10 cellular contexts compared by ENCODE assay signal in genomic region chr14:68694516-68695235, GRCh38.
DNase-seq lines count a peak whose midpoint lies in the region; ATAC-seq and TF ChIP-seq lines count a peak whose summit lies in the region.
"Had no signal": no experiment of that assay in that cellular context is flagged by ENCODE, and none has a peak within 500 bp of the region (broad histone marks: within the 10 kb centered on the region; RNA-seq: fewer than 3 reads in every experiment).

No MANE protein-coding gene starts in this region.

- no peaks in the 10 kb centered on the region for H4K20me1 ChIP-seq in Karpas-422 (ENCODE audit: insufficient read depth, low read depth, low read length)

- H3K4me1 ChIP-seq in Karpas-422 (ENCODE audit: low read length), result peaks cover 14% of the 10 kb centered on the region
- H3K4me1 ChIP-seq: pancreas had no signal

- H3K36me3 Mint-ChIP-seq in Calu3 (ENCODE audit: insufficient read depth, unreplicated experiment) (peaks cover 3% of the 10 kb centered on the region), osteocyte (ENCODE audit: unreplicated experiment) (no peaks in the 10 kb centered on the region)

- H3K4me1 Mint-ChIP-seq in Calu3 (ENCODE audit: low read depth, unreplicated experiment), result peaks cover 12% of the 10 kb centered on the region
- peaks cover 30% of the 10 kb centered on the region for H3K4me1 Mint-ChIP-seq in osteocyte (ENCODE audit: unreplicated experiment)

- CTCF ChIA-PET in Calu3 (lab: Charles Lee) (no interaction called here), HEK293T (lab: Yijun Ruan, JAX) (no interaction called here)

- no peaks in the 10 kb centered on the region for H3K79me2 ChIP-seq in Karpas-422 (ENCODE audit: low read length)

- H3K4me3 Mint-ChIP-seq in Calu3 (ENCODE audit: low read depth, unreplicated experiment) (no peak overlapping the region), osteocyte (ENCODE audit: unreplicated experiment) (no peak overlapping the region)

- no peaks in the 10 kb centered on the region for H3K36me3 ChIP-seq in Karpas-422 (ENCODE audit: insufficient read depth, low read length)
- H3K36me3 ChIP-seq: pancreas had no signal

- H3K9me3 Mint-ChIP-seq in Calu3 (ENCODE audit: low read depth, unreplicated experiment), result no peaks in the 10 kb centered on the region
- H3K9me3 Mint-ChIP-seq in osteocyte (ENCODE audit: unreplicated experiment), result no peaks in the 10 kb centered on the region

- DNase-seq in Calu3, result no peak
- DNase-seq in MV-4-11 (lab: John Stamatoyannopoulos, UW), result peak; percentile 28
- DNase-seq in choroid plexus epithelial cell (ENCODE audit: low read depth), result peak; percentile 67
- DNase-seq in osteocyte (ENCODE audit: extremely low spot score, unreplicated experiment), result no peak
- DNase-seq in Karpas-422, result no peak
- no peak for DNase-seq in HEK293T (ENCODE audit: extremely low spot score)
- DNase-seq: activated CD4-positive, alpha-beta T cell treated with anti-CD3 and anti-CD28 coated beads for 1 hour; pancreas had no signal

- H3K27ac Mint-ChIP-seq in Calu3 (ENCODE audit: unreplicated experiment) (peak overlapping the region; percentile 46), osteocyte (ENCODE audit: unreplicated experiment) (peak overlapping the region; percentile 81)

- TF ChIP-seq CTCF in Calu3 (IDR thresholded peaks at IDR 0.05; ENCODE audit: unreplicated experiment), result no peak
- TF ChIP-seq CTCF in choroid plexus epithelial cell (conservative IDR thresholded peaks at IDR 0.05; ENCODE audit: low read depth, low read length), result no peak
- TF ChIP-seq CTCF in osteocyte (IDR thresholded peaks at IDR 0.05), result no peak

- H3K9me2 ChIP-seq in Karpas-422 (replicated peaks; ENCODE audit: insufficient read depth, low read length), result no peaks in the 10 kb centered on the region

- intact Hi-C loops in Calu3 (cut with micrococcal nuclease; ENCODE audit: unreplicated experiment), result loop anchor here (5.0 kb wide), 1 partner anchor 88 kb away; no protein-coding TSS in a partner anchor

- no peak overlapping the region for H3K9ac ChIP-seq in Karpas-422 (ENCODE audit: low read length)

- no TSS peak for BruUV-seq in Calu3 (replicated peaks; lab: Mats Ljungman, UMichigan)

- POLR2A ChIA-PET in HEK293T (lab: Yijun Ruan, JAX), result no interaction called here

- ATAC-seq in GM21390 (IDR thresholded peaks at IDR 0.05; ENCODE audit: unreplicated experiment) (no peak), GM21576 (IDR thresholded peaks at IDR 0.05; ENCODE audit: unreplicated experiment) (no peak)

- H3K27me3 Mint-ChIP-seq in Calu3 (ENCODE audit: unreplicated experiment) (no peaks in the 10 kb centered on the region), osteocyte (ENCODE audit: unreplicated experiment) (no peaks in the 10 kb centered on the region)

- H3K4me2 ChIP-seq in Karpas-422 (ENCODE audit: low read depth, low read length, poor library complexity, severe bottlenecking), result no peak overlapping the region

- H3K27ac ChIP-seq in Karpas-422 (ENCODE audit: low read length), result no peak overlapping the region
- H3K27ac ChIP-seq: pancreas had no signal

- H3K27me3 ChIP-seq in Karpas-422 (ENCODE audit: low read length), result no peaks in the 10 kb centered on the region
- H3K27me3 ChIP-seq: pancreas had no signal

- no peaks in the 10 kb centered on the region for H3K9me3 ChIP-seq in Karpas-422 (ENCODE audit: low read length)
- H3K9me3 ChIP-seq: pancreas had no signal

- H2AFZ ChIP-seq in Karpas-422 (ENCODE audit: low read length), result no peak overlapping the region

- no peak overlapping the region for H3K4me3 ChIP-seq in choroid plexus epithelial cell (ENCODE audit: low read depth, low read length)
- no peak overlapping the region for H3K4me3 ChIP-seq in Karpas-422 (ENCODE audit: low read length)
- H3K4me3 ChIP-seq: pancreas had no signal

TF ChIP-seq in HEK293T, 16 proteins besides CTCF, POLR2A, EP300 and RAD21:
- no peak for TF ChIP-seq PKNOX1 (IDR thresholded peaks at IDR 0.05)
- no peak for TF ChIP-seq NFRKB (IDR thresholded peaks at IDR 0.05)
- no peak for TF ChIP-seq HDGF (IDR thresholded peaks at IDR 0.05; ENCODE audit: borderline replicate concordance)
- no peak for TF ChIP-seq CTBP1 (IDR thresholded peaks at IDR 0.05; ENCODE audit: borderline replicate concordance)
- no peak for TF ChIP-seq ELF4 (IDR thresholded peaks at IDR 0.05)
- no peak for TF ChIP-seq FOXM1 (IDR thresholded peaks at IDR 0.05; ENCODE audit: borderline replicate concordance)

Comparison
In these comparisons a context has a peak if more than half of its experiments do, and no peak if none do; other contexts are left out.
1. DNase-seq: peak in MV-4-11 (single experiment) and choroid plexus epithelial cell (single experiment); none in Calu3 (single experiment), osteocyte (single experiment), Karpas-422 (single experiment) and HEK293T (single experiment).